26 cellular contexts compared by ENCODE assay signal in the genomic region with DNA sequence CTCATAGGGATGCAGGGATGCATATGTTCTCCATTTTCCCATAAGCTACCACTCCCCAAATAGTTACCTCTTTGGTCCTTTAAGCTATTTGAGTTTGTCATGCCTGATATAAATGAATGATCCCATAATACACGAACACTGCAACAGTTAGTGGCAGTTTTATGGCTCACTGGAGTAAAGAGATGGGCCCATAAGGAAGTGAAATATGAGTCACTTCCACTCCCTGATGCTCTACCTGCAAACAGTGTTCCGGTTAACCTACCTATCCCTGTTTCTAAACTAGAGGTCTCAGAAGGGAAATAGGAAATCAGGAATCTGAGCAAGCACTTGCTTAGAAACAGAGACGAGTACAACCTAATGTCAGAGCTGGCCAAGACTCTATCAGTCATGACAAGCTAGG.
DNase-seq lines count a peak whose midpoint lies in the region; ATAC-seq and TF ChIP-seq lines count a peak whose summit lies in the region.
"Had no signal": no experiment of that assay in that cellular context is flagged by ENCODE, and none has a peak within 500 bp of the region (broad histone marks: within the 10 kb centered on the region; RNA-seq: fewer than 3 reads in every experiment).

No MANE protein-coding gene starts in this region.

- H3K4me1 ChIP-seq in PC-3 (ENCODE audit: insufficient read depth, low read length) = peaks cover 13% of the 10 kb centered on the region; the same call in 1 of the 2 replicates
- H3K4me1 ChIP-seq in prostate gland (replicated peaks) = peaks cover 22% of the 10 kb centered on the region
- H3K4me1 ChIP-seq: parathyroid adenoma had no signal

- no peaks in the 10 kb centered on the region for H3K9me2 ChIP-seq in PC-3 (replicated peaks; ENCODE audit: low read length)

- H3K4me3 ChIP-seq in PC-3 (ENCODE audit: low read length) (no peak overlapping the region), prostate gland (no peak overlapping the region)

- H3K4me1 Mint-ChIP-seq in CD14-positive monocyte = peaks cover 10% of the 10 kb centered on the region

- ATAC-seq in PC-3 = peak; percentile 99
- ATAC-seq in HG03095 (IDR thresholded peaks at IDR 0.05; ENCODE audit: unreplicated experiment) = no peak
- ATAC-seq: left lobe of liver; natural killer cell treated with Interleukin-12 subunit alpha and Interleukin-12 subunit beta and Interleukin-15 and Interleukin-18, amount 100 ng/mL, for 72 hours; T-cell had no signal

- no peak overlapping the region for H3K4me3 Mint-ChIP-seq in CD14-positive monocyte
- H3K4me3 Mint-ChIP-seq: activated CD4-positive, alpha-beta T cell treated with anti-CD3 and anti-CD28 coated beads for 36 hours; activated naive CD8-positive, alpha-beta T cell; mesothelial cell of epicardium; natural killer cell treated with Interleukin-12 subunit alpha and Interleukin-12 subunit beta and Interleukin-15 and Interleukin-18, amount 100 ng/mL, for 72 hours; T-cell had no signal

- H2AFZ ChIP-seq in PC-3 (ENCODE audit: low read length) = no peak overlapping the region
- H2AFZ ChIP-seq: parathyroid adenoma had no signal

- POLR2A ChIA-PET in PC-3 (lab: Charles Lee; ENCODE audit: unreplicated experiment) = no interaction called here

- no peaks in the 10 kb centered on the region for H3K27me3 ChIP-seq in PC-3 (ENCODE audit: low read length)
- no peaks in the 10 kb centered on the region for H3K27me3 ChIP-seq in prostate gland (replicated peaks; ENCODE audit: insufficient read depth)

- H3K4me2 ChIP-seq in PC-3 (ENCODE audit: low read length) = no peak overlapping the region
- H3K4me2 ChIP-seq: KMS-11 had no signal

- 48% methylated on average over 3 of the region's 3 CpGs for WGBS in prostate gland

- DNase-seq in DMS53 (lab: John Stamatoyannopoulos, UW) (peak; percentile 56), PC-3 (peak; percentile 64), epithelial cell of prostate (ENCODE audit: low read depth, low spot score) (peak; percentile 29), prostate gland (ENCODE audit: low spot score) (no peak), CD14-positive monocyte (ENCODE audit: low spot score) (no peak), AG08395 (ENCODE audit: low spot score) (no peak)
- DNase-seq in effector CD8-positive, alpha-beta T cell (lab: John Stamatoyannopoulos, UW) = no peak
- DNase-seq: ACHN; activated CD4-positive, alpha-beta T cell treated with anti-CD3 and anti-CD28 coated beads for 36 hours; activated CD8-positive, alpha-beta memory T cell treated with anti-CD3 and anti-CD28 coated beads for 24 hours; activated T-cell treated with anti-CD3 and anti-CD28 coated beads, Interleukin-2, amount 50 U/mL, for 48 hours; C1 segment of cervical spinal cord; effector memory CD4-positive, alpha-beta T cell; HCEC 1CT; NCI-H1694 treated with DMSO at 0.1 percent for 48 hours; NCI-H226; NCI-H774; SHP77 treated with DMSO at 0.1 percent for 48 hours; T-cell had no signal

- H3K9ac ChIP-seq in PC-3 (ENCODE audit: low read length) = no peak overlapping the region
- H3K9ac ChIP-seq: KMS-11, parathyroid adenoma had no signal

- H3K9me3 ChIP-seq in PC-3 (ENCODE audit: low read length) = no peaks in the 10 kb centered on the region
- no peaks in the 10 kb centered on the region for H3K9me3 ChIP-seq in prostate gland

- intact Hi-C loops in PC-3 (cut with micrococcal nuclease) (loop anchor here (2.0 kb wide), 1 partner anchor 22 kb away; no protein-coding TSS in a partner anchor), prostate gland (cut with DNase I) (no loop called here), CD14-positive monocyte (cut with micrococcal nuclease) (no loop called here)

- H3K36me3 ChIP-seq in PC-3 (ENCODE audit: low read depth, low read length) = no peaks in the 10 kb centered on the region
- no peaks in the 10 kb centered on the region for H3K36me3 ChIP-seq in prostate gland

- H3K27ac Mint-ChIP-seq in CD14-positive monocyte = no peak overlapping the region
- H3K27ac Mint-ChIP-seq: activated CD4-positive, alpha-beta T cell treated with anti-CD3 and anti-CD28 coated beads for 36 hours; activated naive CD8-positive, alpha-beta T cell; mesothelial cell of epicardium; natural killer cell treated with Interleukin-12 subunit alpha and Interleukin-12 subunit beta and Interleukin-15 and Interleukin-18, amount 100 ng/mL, for 72 hours; T-cell had no signal

- peaks cover 0 to 10% (median 6%) of the 10 kb centered on the region in 7 donors for H3K9me3 Mint-ChIP-seq in CD14-positive monocyte
- H3K9me3 Mint-ChIP-seq: mesothelial cell of epicardium; natural killer cell treated with Interleukin-12 subunit alpha and Interleukin-12 subunit beta and Interleukin-15 and Interleukin-18, amount 100 ng/mL, for 72 hours had no signal

- no peaks in the 10 kb centered on the region for H4K20me1 ChIP-seq in PC-3 (ENCODE audit: low read length)

- no peaks in the 10 kb centered on the region for H3K79me2 ChIP-seq in PC-3 (ENCODE audit: low read length)
- H3K79me2 ChIP-seq: parathyroid adenoma had no signal

- TF ChIP-seq POLR2A in prostate gland (IDR thresholded peaks at IDR 0.05) = no peak

- no peak for TF ChIP-seq CTCF in PC-3 (conservative IDR thresholded peaks at IDR 0.05; ENCODE audit: low read depth, low read length)
- TF ChIP-seq CTCF in prostate gland (IDR thresholded peaks at IDR 0.05) = no peak
- TF ChIP-seq CTCF in CD14-positive monocyte (IDR thresholded peaks at IDR 0.05) = no peak

- H3K36me3 Mint-ChIP-seq in CD14-positive monocyte = no peaks in the 10 kb centered on the region
- H3K36me3 Mint-ChIP-seq: natural killer cell treated with Interleukin-12 subunit alpha and Interleukin-12 subunit beta and Interleukin-15 and Interleukin-18, amount 100 ng/mL, for 72 hours had no signal

- BruUV-seq in PC-3 (replicated peaks; lab: Mats Ljungman, UMichigan) = no TSS peak

- H3K27ac ChIP-seq in PC-3 (ENCODE audit: low read length) = peak overlapping the region; percentile 7; the same call in 1 of the 2 replicates
- peak overlapping the region; percentile 42 for H3K27ac ChIP-seq in epithelial cell of prostate
- H3K27ac ChIP-seq in prostate gland = peak overlapping the region; percentile 69 to 80
- H3K27ac ChIP-seq: KMS-11, parathyroid adenoma had no signal

- CTCF ChIA-PET in PC-3 (lab: Charles Lee) = no interaction called here

- H3F3A ChIP-seq in PC-3 (ENCODE audit: low read length, unreplicated experiment) = no peaks in the 10 kb centered on the region

- H3K27me3 Mint-ChIP-seq in CD14-positive monocyte (ENCODE audit: low read depth in 3 of 3) = peaks cover 0 to 6% (median 0%) of the 10 kb centered on the region in 3 donors
- H3K27me3 Mint-ChIP-seq: activated CD4-positive, alpha-beta T cell treated with anti-CD3 and anti-CD28 coated beads for 36 hours; activated naive CD8-positive, alpha-beta T cell; natural killer cell treated with Interleukin-12 subunit alpha and Interleukin-12 subunit beta and Interleukin-15 and Interleukin-18, amount 100 ng/mL, for 72 hours; T-cell had no signal

Comparison
In these comparisons a context has a peak if more than half of its experiments do, and no peak if none do; other contexts are left out.
1. DNase-seq: peak in DMS53 (single experiment), PC-3 (single experiment) and epithelial cell of prostate (single experiment); none in prostate gland (single experiment), effector CD8-positive, alpha-beta T cell (single experiment), CD14-positive monocyte (single experiment) and AG08395 (single experiment).
2. H3K27ac ChIP-seq: peak in every context shown above with its lines; median percentile 74 in prostate gland; 42 in epithelial cell of prostate; 7 in PC-3.